Comparison of ENCODE assay signal across 21 cellular contexts in the genomic region with DNA sequence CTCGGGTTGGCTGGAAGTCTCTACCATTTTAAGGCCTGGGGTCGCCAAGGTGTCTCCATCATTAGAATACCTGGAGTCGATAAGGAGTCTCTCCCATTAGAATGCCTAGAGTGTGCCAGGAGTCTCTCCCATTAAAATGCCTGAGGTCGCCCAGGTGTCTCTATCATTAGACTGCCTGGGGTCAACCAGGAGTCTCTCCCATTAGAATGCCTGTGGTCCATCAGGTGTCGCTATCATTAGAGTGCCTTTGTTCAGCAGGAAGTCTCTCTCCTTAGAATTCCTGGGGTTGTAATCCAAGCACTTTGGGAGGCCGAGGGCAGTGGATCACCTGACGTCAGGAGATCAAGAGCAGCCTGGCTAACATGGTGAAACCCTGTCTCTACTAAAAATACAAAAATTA.
"Had no signal": no experiment of that assay in that cellular context is flagged by ENCODE, and none has a peak within 500 bp of the region (broad histone marks: within the 10 kb centered on the region; RNA-seq: fewer than 3 reads in every experiment).

No MANE protein-coding gene starts in this region.

- ATAC-seq: esophagus mucosa; foreskin keratinocyte; gastroesophageal sphincter; heart left ventricle; left cardiac atrium; left lung; left ventricle myocardium superior; lower lobe of right lung; naive thymus-derived CD4-positive, alpha-beta T cell had no signal

- H3K27ac ChIP-seq: colonic mucosa, dorsolateral prefrontal cortex, epithelial cell of prostate, foreskin keratinocyte, gastroesophageal sphincter, heart left ventricle, hepatocyte, left lung, lower lobe of right lung had no signal

- H3K27ac Mint-ChIP-seq: immature natural killer cell; naive thymus-derived CD4-positive, alpha-beta T cell had no signal

- H3K36me3 ChIP-seq: colonic mucosa, gastroesophageal sphincter, heart left ventricle, left lung, lower lobe of right lung had no signal

- DNase-seq: colonic mucosa; dermis blood vessel endothelial cell; dorsolateral prefrontal cortex; effector CD4-positive, alpha-beta T cell; effector memory CD4-positive, alpha-beta T cell; erythroblast; foreskin keratinocyte; heart left ventricle; hypothalamus; immature natural killer cell; left cardiac atrium; left lung; left ventricle myocardium superior; lower lobe of right lung; mesenchymal stem cell; midbrain; naive thymus-derived CD4-positive, alpha-beta T cell had no signal

- H3K4me3 ChIP-seq: colonic mucosa, dorsolateral prefrontal cortex, gastroesophageal sphincter, heart left ventricle, hepatocyte, left lung, lower lobe of right lung had no signal

- H3K36me3 Mint-ChIP-seq: immature natural killer cell had no signal

- H3K27me3 ChIP-seq: colonic mucosa, dorsolateral prefrontal cortex, foreskin keratinocyte, gastroesophageal sphincter, heart left ventricle, hepatocyte, left lung had no signal

- H3K4me3 Mint-ChIP-seq: immature natural killer cell; naive thymus-derived CD4-positive, alpha-beta T cell had no signal

- H3K4me1 ChIP-seq: colonic mucosa, foreskin keratinocyte, gastroesophageal sphincter, left lung, lower lobe of right lung had no signal

- H3K27me3 Mint-ChIP-seq: naive thymus-derived CD4-positive, alpha-beta T cell had no signal

- H3K9me3 ChIP-seq: colonic mucosa, lower lobe of right lung had no signal

- H3K4me1 Mint-ChIP-seq: immature natural killer cell; naive thymus-derived CD4-positive, alpha-beta T cell had no signal
